In the genomic region with DNA sequence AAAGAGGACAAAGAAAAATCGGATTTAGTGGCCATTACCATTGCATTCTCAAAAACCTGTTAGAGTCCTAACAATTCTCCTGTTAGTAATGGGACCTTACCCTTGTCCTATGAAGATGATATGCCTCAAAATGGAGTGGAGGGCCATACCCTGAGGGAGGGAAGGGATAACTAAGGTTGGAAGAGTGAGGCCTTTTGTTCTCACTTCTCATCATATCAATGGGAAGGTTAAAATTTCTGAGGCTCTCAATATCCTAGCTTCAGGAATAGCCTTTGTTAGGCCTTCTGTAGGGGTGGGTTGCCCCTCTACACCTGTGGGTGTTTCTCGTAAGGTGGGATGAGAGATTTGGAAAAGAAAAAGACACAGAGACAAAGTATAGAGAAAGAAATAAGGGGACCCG, we compare ENCODE assay signal across 5 cellular contexts.
DNase-seq lines count a peak whose midpoint lies in the region; FAIRE-seq and TF ChIP-seq lines count a peak whose summit lies in the region.
"Not testable (repeated sequence)": the region's sequence is repeated elsewhere in the genome, so short reads cannot be mapped to it uniquely, and the experiment has no call there.

No MANE protein-coding gene starts in this region.

- CTCF ChIA-PET in H1 (lab: Charles Lee; ENCODE audit: partially characterized antibody): interaction anchor here (1.0 to 1.5 kb wide), 3 partner anchors 8 to 172 kb away, joined by 3 to 4 read pairs (median 4); no protein-coding TSS in a partner anchor

- not testable (repeated sequence) for H3K9ac ChIP-seq in H9 (ENCODE audit: extremely low read depth, insufficient read length, low read length); HUES48 (ENCODE audit: low read depth, low read length); H1 (replicated peaks in 1 of 4; ENCODE audit: extremely low read depth in 1 of 4, low read depth in 3 of 4, low read length in 3 of 4)
- peak overlapping the region; percentile 47; the same call in 1 of the 2 replicates for H3K9ac ChIP-seq in HUES64 (ENCODE audit: low read depth, low read length)

- not testable (repeated sequence) for H3K27me3 ChIP-seq in H9 (ENCODE audit: insufficient read depth, low read length); HUES48 (ENCODE audit: control insufficient read depth, insufficient read depth, low read length); HUES64 (ENCODE audit: insufficient read depth, low read length); H1 (replicated peaks in 1 of 4; ENCODE audit: control insufficient read depth in 3 of 4, extremely low read depth in 1 of 4, insufficient read depth in 3 of 4, low read length in 3 of 4)

- H3K9me3 Mint-ChIP-seq in H9 (peaks cover 16 to 33% of the 10 kb centered on the region in 2 experiments), neural crest cell (peaks cover 17% of the 10 kb centered on the region)

- H3K23me2 ChIP-seq in H9 (ENCODE audit: insufficient read length, low read depth, low read length, poor library complexity, severe bottlenecking); H1 (ENCODE audit: low read depth, low read length): not testable (repeated sequence)

- not testable (repeated sequence) for H4K20me1 ChIP-seq in H9 (ENCODE audit: control insufficient read depth, insufficient read depth, insufficient read length); H1 (replicated peaks in 1 of 2; ENCODE audit: control insufficient read depth in 1 of 2, insufficient read depth in 2 of 2, low read length in 2 of 2)

- H3K4me3 Mint-ChIP-seq in H9, neural crest cell: not testable (repeated sequence)

- TF ChIP-seq POLR2A in H1 (IDR thresholded peaks at IDR 0.05; ENCODE audit: control extremely low read depth in 1 of 2, low read depth in 2 of 2, low read length in 2 of 2): not testable (repeated sequence)

- H3K36me3 ChIP-seq in HUES48 (ENCODE audit: control insufficient read depth, insufficient read depth, low read length); HUES64 (ENCODE audit: insufficient read depth, low read length); H1 (ENCODE audit: control insufficient read depth in 2 of 4, insufficient read depth in 4 of 4, low read length in 3 of 4): not testable (repeated sequence)

- not testable (repeated sequence) for H2BK15ac ChIP-seq in H9 (ENCODE audit: low read depth, low read length); H1 (ENCODE audit: low read length)

- not testable (repeated sequence) for H2BK20ac ChIP-seq in H9 (ENCODE audit: low read depth, low read length, poor library complexity, severe bottlenecking)
- H2BK20ac ChIP-seq in H1 (ENCODE audit: low read length): 0 out of 2 replicates have a peak overlapping the region, but pooled peaks have one; percentile 61

- H3K27me3 Mint-ChIP-seq in H9 (ENCODE audit: low read depth); neural crest cell (ENCODE audit: low read depth): not testable (repeated sequence)

- H3K79me1 ChIP-seq in H9 (ENCODE audit: insufficient read depth, low read depth, low read length, poor library complexity, severe bottlenecking); H1 (ENCODE audit: low read depth, low read length): not testable (repeated sequence)

- H2BK5ac ChIP-seq in H9 (ENCODE audit: insufficient read length, low read length): not testable (repeated sequence)
- peak overlapping the region; percentile 69; the same call in 1 of the 2 replicates for H2BK5ac ChIP-seq in H1 (ENCODE audit: low read depth, low read length)

- not testable (repeated sequence) for H3K79me2 ChIP-seq in H9 (ENCODE audit: insufficient read depth, low read length); H1 (ENCODE audit: control insufficient read depth in 1 of 2, insufficient read depth in 2 of 2, low read length in 2 of 2)

- H3K4me1 ChIP-seq in H9 (ENCODE audit: insufficient read depth, low read length); HUES64 (ENCODE audit: insufficient read depth, low read length); H1 (replicated peaks in 1 of 4; ENCODE audit: control insufficient read depth in 3 of 4, insufficient read depth in 4 of 4, low read length in 3 of 4): not testable (repeated sequence)
- H3K4me1 ChIP-seq in HUES48 (ENCODE audit: control insufficient read depth, insufficient read depth, low read length): peaks cover 25% of the 10 kb centered on the region

- not testable (repeated sequence) for DNase-seq in H9; H1 (ENCODE audit: low read depth in 1 of 2, low spot score in 2 of 2); neural crest cell (ENCODE audit: low read depth, low spot score)

- POLR2A ChIA-PET in H1 (lab: Charles Lee; ENCODE audit: partially characterized antibody): interaction anchor here (1.6 kb wide), 1 partner anchor 9 kb away, joined by 3 read pairs; no protein-coding TSS in a partner anchor

- H4K5ac ChIP-seq in H9 (ENCODE audit: insufficient read length, low read depth, low read length): not testable (repeated sequence)
- peak overlapping the region; percentile 6 for H4K5ac ChIP-seq in H1 (ENCODE audit: insufficient read length, low read depth, low read length)

- not testable (repeated sequence) for H3K4ac ChIP-seq in H9 (ENCODE audit: low read depth, low read length); H1 (replicated peaks; ENCODE audit: insufficient read length, low read depth, low read length)

- not testable (repeated sequence) for H3K56ac ChIP-seq in H9 (ENCODE audit: insufficient read length, low read depth, low read length); H1 (replicated peaks; ENCODE audit: insufficient read length, low read depth, low read length)

- not testable (repeated sequence) for TF ChIP-seq RAD21 in H1 (IDR thresholded peaks at IDR 0.05 in 1 of 2, conservative IDR thresholded peaks at IDR 0.05 in 1 of 2; ENCODE audit: low read depth in 2 of 2, low read length in 2 of 2)

- not testable (repeated sequence) for H2BK120ac ChIP-seq in H9 (ENCODE audit: low read depth, low read length, poor library complexity, severe bottlenecking); H1 (replicated peaks; ENCODE audit: low read depth, low read length)

- not testable (repeated sequence) for FAIRE-seq in H1 (lab: Jason Lieb, UNC)

- H3K9me3 ChIP-seq in H9 (ENCODE audit: control insufficient read depth, low read depth, low read length); H1 (ENCODE audit: insufficient read depth in 2 of 2, low read depth in 1 of 2, low read length in 1 of 2): not testable (repeated sequence)
- H3K9me3 ChIP-seq in HUES48 (ENCODE audit: control insufficient read depth, insufficient read depth, low read length) (peaks cover 11% of the 10 kb centered on the region), HUES64 (ENCODE audit: insufficient read depth, low read depth, low read length) (peaks cover 14% of the 10 kb centered on the region)

- not testable (repeated sequence) for H4K91ac ChIP-seq in H9 (ENCODE audit: insufficient read length, low read depth, low read length); H1 (replicated peaks; ENCODE audit: insufficient read length, low read length)

- H3K18ac ChIP-seq in H9 (ENCODE audit: insufficient read length, low read depth, low read length): not testable (repeated sequence)
- peak overlapping the region; percentile 83; the same call in 1 of the 2 replicates for H3K18ac ChIP-seq in H1 (ENCODE audit: extremely low read depth, low read length)

- TF ChIP-seq EP300 in H1 (IDR thresholded peaks at IDR 0.05; ENCODE audit: borderline replicate concordance in 1 of 2, low read depth in 2 of 2, low read length in 2 of 2): not testable (repeated sequence)

- H4K8ac ChIP-seq in H9 (replicated peaks; ENCODE audit: insufficient read length, low read depth, low read length); H1 (ENCODE audit: extremely low read depth, insufficient read depth, low read length): not testable (repeated sequence)

- not testable (repeated sequence) for H2BK12ac ChIP-seq in H9 (ENCODE audit: insufficient read length, low read depth, low read length)
- H2BK12ac ChIP-seq in H1 (ENCODE audit: low read depth, low read length): 0 out of 2 replicates have a peak overlapping the region, but pooled peaks have one; percentile 71

- not testable (repeated sequence) for H3K14ac ChIP-seq in H9 (ENCODE audit: insufficient read depth, low read length); H1 (ENCODE audit: insufficient read length)

- H3K36me3 Mint-ChIP-seq in H9 (ENCODE audit: insufficient read depth in 1 of 3, low read depth in 3 of 3) (peaks cover 11 to 41% (median 25%) of the 10 kb centered on the region in 3 experiments; a peak in 6 of 7 replicates), neural crest cell (ENCODE audit: low read depth) (peaks cover 11% of the 10 kb centered on the region)

- H3K4me1 Mint-ChIP-seq in H9: peaks cover 29 to 30% of the 10 kb centered on the region in 2 experiments
- H3K4me1 Mint-ChIP-seq in neural crest cell: not testable (repeated sequence)

- not testable (repeated sequence) for H3K23ac ChIP-seq in H9 (ENCODE audit: insufficient read length, low read depth, low read length); H1 (ENCODE audit: insufficient read length)

- H3K4me3 ChIP-seq in HUES48 (ENCODE audit: low read depth, low read length); HUES64 (ENCODE audit: low read length); H1 (ENCODE audit: extremely low read depth in 1 of 4, insufficient read depth in 2 of 4, low read depth in 3 of 4, low read length in 4 of 4): not testable (repeated sequence)

- no CpG with 5 or more reads among the region's 3 CpGs for WGBS in H9 (ENCODE audit: extremely low coverage, insufficient read length, low lambda C conversion rate)
- 81% methylated on average over 2 of the region's 3 CpGs for WGBS in HUES64
- WGBS in H1 (ENCODE audit: extremely low coverage in 1 of 2, insufficient coverage in 1 of 2, insufficient read length in 1 of 2, insufficient replicate concordance in 2 of 2, low coverage in 1 of 2, low lambda C conversion rate in 2 of 2, missing lambda C conversion rate in 1 of 2), 2 experiments: 80% methylated on average over 1 of the region's 3 CpGs; no CpG with 5 or more reads in 1 of the 2 experiments

- not testable (repeated sequence) for H3K27ac ChIP-seq in H9 (ENCODE audit: insufficient read length, low read depth, low read length); H1 (ENCODE audit: low read depth, low read length)
- peak overlapping the region; percentile 39 for H3K27ac ChIP-seq in HUES48 (ENCODE audit: low read depth, low read length)
- H3K27ac ChIP-seq in HUES64 (ENCODE audit: low read depth, low read length): peak overlapping the region; percentile 96; the same call in 1 of the 2 replicates

- not testable (repeated sequence) for H3T11ph ChIP-seq in H9 (ENCODE audit: low read length)

- not testable (repeated sequence) for TF ChIP-seq CTCF in H9 (conservative IDR thresholded peaks at IDR 0.05); H1 (IDR thresholded peaks at IDR 0.05; ENCODE audit: control extremely low read depth in 1 of 3, insufficient read depth in 1 of 3, low read depth in 1 of 3, low read length in 3 of 3); neural crest cell (conservative IDR thresholded peaks at IDR 0.05)

- not testable (repeated sequence) for H3K4me2 ChIP-seq in H9 (ENCODE audit: insufficient read depth, insufficient read length, low read length); H1 (ENCODE audit: insufficient read depth in 1 of 2, low read depth in 2 of 2, low read length in 2 of 2)

- H2AFZ ChIP-seq in H9 (ENCODE audit: low read length): not testable (repeated sequence)
- 0 out of 2 replicates have a peak overlapping the region, but pooled peaks have one; percentile 86 for H2AFZ ChIP-seq in H1 (ENCODE audit: low read length)

- H3K27ac Mint-ChIP-seq in H9 (peak overlapping the region in 2 of 3 experiments; percentile 98 to 99; a peak in 4 of 7 replicates), neural crest cell (ENCODE audit: unreplicated experiment) (peak overlapping the region; percentile 67)

- not testable (repeated sequence) for H2AK5ac ChIP-seq in H9 (ENCODE audit: insufficient read length, low read length); H1 (ENCODE audit: low read depth, low read length)
